ENCODE assay signal across 8 cellular contexts in genomic region chr6:26003102-26003694, GRCh38. TPM values are rescaled to one million over a fixed set of nuclear protein-coding genes. Genes with fewer than 3 reads are reported as not detected.
A peak's percentile ranks its signal among the peaks of the same experiment; 100 is the strongest.
DNase-seq lines count a peak whose midpoint lies in the region; ATAC-seq and TF ChIP-seq lines count a peak whose summit lies in the region.

No MANE protein-coding gene starts in this region.

- H3K23ac ChIP-seq in H9 (ENCODE audit: insufficient read length, low read depth, low read length) = no peak overlapping the region

- TF ChIP-seq CTCF in H9 (conservative IDR thresholded peaks at IDR 0.05) (peak; percentile 87), cardiac muscle cell (IDR thresholded peaks at IDR 0.05; ENCODE audit: low read depth, low read length) (peak; percentile 85)

- no peak for ATAC-seq in GM18519 (IDR thresholded peaks at IDR 0.05; ENCODE audit: low FRiP score, unreplicated experiment)
- no peak for ATAC-seq in HG03196 (IDR thresholded peaks at IDR 0.05; ENCODE audit: unreplicated experiment)

- peak; percentile 85 for DNase-seq in COLO829 (ENCODE audit: low spot score)
- DNase-seq in H9 = peak; percentile 64
- peak; percentile 76 for DNase-seq in OCI-M1 (lab: John Stamatoyannopoulos, UW)
- DNase-seq in activated naive CD4-positive, alpha-beta T cell treated with anti-CD3 and anti-CD28 coated beads for 36 hours = peak; percentile 63
- peak; percentile 70 to 71 for DNase-seq in cardiac muscle cell (ENCODE audit: low read depth in 1 of 2, low spot score in 1 of 2)
- DNase-seq in renal cortical epithelial cell (ENCODE audit: low read depth) = peak; percentile 49

- H3K36me3 Mint-ChIP-seq in H9 (ENCODE audit: insufficient read depth in 1 of 3, low read depth in 3 of 3) = peaks cover 0 to 3% (median 2%) of the 10 kb centered on the region in 3 experiments; a peak in 2 of 7 replicates
- peaks cover 5% of the 10 kb centered on the region for H3K36me3 Mint-ChIP-seq in activated naive CD4-positive, alpha-beta T cell treated with anti-CD3 and anti-CD28 coated beads for 36 hours (ENCODE audit: low read depth)

- no peak overlapping the region for H4K5ac ChIP-seq in H9 (ENCODE audit: insufficient read length, low read depth, low read length)

- peaks cover 8% of the 10 kb centered on the region; the same call in 1 of the 2 replicates for H3K4me1 ChIP-seq in H9 (ENCODE audit: insufficient read depth, low read length)
- peaks cover 5% of the 10 kb centered on the region for H3K4me1 ChIP-seq in cardiac muscle cell (ENCODE audit: low read depth)

- H3K4me3 Mint-ChIP-seq in H9 = no peak overlapping the region
- H3K4me3 Mint-ChIP-seq in activated naive CD4-positive, alpha-beta T cell treated with anti-CD3 and anti-CD28 coated beads for 36 hours = no peak overlapping the region

- H4K91ac ChIP-seq in H9 (ENCODE audit: insufficient read length, low read depth, low read length) = no peak overlapping the region

- no peak overlapping the region for H3K4ac ChIP-seq in H9 (ENCODE audit: low read depth, low read length)

- CTCF ChIA-PET in activated naive CD4-positive, alpha-beta T cell treated with anti-CD3 and anti-CD28 coated beads for 36 hours (lab: Charles Lee) = interaction anchor here (0.5 to 7.2 kb wide), 29 partner anchors 9 to 500 kb away, joined by 3 to 83 read pairs (median 4); a partner anchor contains a TSS

- H3K9ac ChIP-seq in H9 (ENCODE audit: extremely low read depth, insufficient read length, low read length) = no peak overlapping the region

- no peaks in the 10 kb centered on the region for H3K23me2 ChIP-seq in H9 (ENCODE audit: insufficient read length, low read depth, low read length, poor library complexity, severe bottlenecking)

- no CpG with 5 or more reads among the region's 3 CpGs for WGBS in H9 (ENCODE audit: extremely low coverage, insufficient read length, low lambda C conversion rate)

- H3K79me1 ChIP-seq in H9 (ENCODE audit: insufficient read depth, low read depth, low read length, poor library complexity, severe bottlenecking) = no peaks in the 10 kb centered on the region

- H2BK5ac ChIP-seq in H9 (ENCODE audit: insufficient read length, low read length) = no peak overlapping the region

- no peak overlapping the region for H3K27ac Mint-ChIP-seq in H9
- no peak overlapping the region for H3K27ac Mint-ChIP-seq in activated naive CD4-positive, alpha-beta T cell treated with anti-CD3 and anti-CD28 coated beads for 36 hours

- no peak overlapping the region for H3K14ac ChIP-seq in H9 (ENCODE audit: insufficient read depth, low read length)

- H3K4me1 Mint-ChIP-seq in H9 = peaks cover 55 to 57% of the 10 kb centered on the region in 2 experiments
- H3K4me1 Mint-ChIP-seq in activated naive CD4-positive, alpha-beta T cell treated with anti-CD3 and anti-CD28 coated beads for 36 hours (ENCODE audit: low read depth) = peaks cover 3% of the 10 kb centered on the region

- no peak overlapping the region for H3T11ph ChIP-seq in H9 (ENCODE audit: low read length)

- H3K27me3 ChIP-seq in H9 (ENCODE audit: insufficient read depth, low read length) = no peaks in the 10 kb centered on the region
- no peaks in the 10 kb centered on the region for H3K27me3 ChIP-seq in cardiac muscle cell

- no peaks in the 10 kb centered on the region for H3K79me2 ChIP-seq in H9 (ENCODE audit: insufficient read depth, low read length)

- peak overlapping the region; percentile 75 for H2BK20ac ChIP-seq in H9 (ENCODE audit: low read depth, low read length, poor library complexity, severe bottlenecking)

- H4K20me1 ChIP-seq in H9 (ENCODE audit: control insufficient read depth, insufficient read depth, insufficient read length) = no peaks in the 10 kb centered on the region

- no peak overlapping the region for H2AK5ac ChIP-seq in H9 (ENCODE audit: insufficient read length, low read length)

- H2BK120ac ChIP-seq in H9 (ENCODE audit: low read depth, low read length, poor library complexity, severe bottlenecking) = no peak overlapping the region

- no peak overlapping the region for H2BK12ac ChIP-seq in H9 (ENCODE audit: insufficient read length, low read depth, low read length)

- no peak overlapping the region for H2BK15ac ChIP-seq in H9 (ENCODE audit: low read depth, low read length)

- no peak overlapping the region for H3K4me3 ChIP-seq in cardiac muscle cell

- no peaks in the 10 kb centered on the region; a peak in 1 of 5 replicates for H3K9me3 Mint-ChIP-seq in H9
- H3K9me3 Mint-ChIP-seq in activated naive CD4-positive, alpha-beta T cell treated with anti-CD3 and anti-CD28 coated beads for 36 hours = no peaks in the 10 kb centered on the region

- H3K36me3 ChIP-seq in cardiac muscle cell = no peaks in the 10 kb centered on the region

- H2AFZ ChIP-seq in H9 (ENCODE audit: low read length) = no peak overlapping the region

- H3K27me3 Mint-ChIP-seq in H9 (ENCODE audit: low read depth) = no peaks in the 10 kb centered on the region
- H3K27me3 Mint-ChIP-seq in activated naive CD4-positive, alpha-beta T cell treated with anti-CD3 and anti-CD28 coated beads for 36 hours (ENCODE audit: low read depth) = no peaks in the 10 kb centered on the region

- intact Hi-C loops in activated naive CD4-positive, alpha-beta T cell treated with anti-CD3 and anti-CD28 coated beads for 36 hours (cut with micrococcal nuclease) = loop anchor here (1.0 kb wide), 1 partner anchor 283 kb away; no protein-coding TSS in a partner anchor

- H3K27ac ChIP-seq in H9 (ENCODE audit: insufficient read length, low read depth, low read length) (no peak overlapping the region), cardiac muscle cell (no peak overlapping the region)

- H3K18ac ChIP-seq in H9 (ENCODE audit: insufficient read length, low read depth, low read length) = no peak overlapping the region

- H3K4me2 ChIP-seq in H9 (ENCODE audit: insufficient read depth, insufficient read length, low read length) = no peak overlapping the region

- H3K56ac ChIP-seq in H9 (ENCODE audit: insufficient read length, low read depth, low read length) = no peak overlapping the region

- H3K9me3 ChIP-seq in H9 (ENCODE audit: control insufficient read depth, low read depth, low read length) = no peaks in the 10 kb centered on the region
- H3K9me3 ChIP-seq in cardiac muscle cell (ENCODE audit: low read depth) = no peaks in the 10 kb centered on the region

- no peak overlapping the region for H4K8ac ChIP-seq in H9 (replicated peaks; ENCODE audit: insufficient read length, low read depth, low read length)

RNA-seq across cellular contexts. Expression of gene TRIM38, which starts 40.6 kb away (rescaled TPM):
- total RNA-seq in H9 (2021) (0.55 and 0.61 TPM in 2 replicates), cardiac muscle cell (0.11 and 0.12 TPM in 2 replicates), renal cortical epithelial cell (10.4 and 28.5 TPM in 2 replicates)
- 10 to 100 TPM; 19.1 to 19.7 TPM for total RNA-seq in activated naive CD4-positive, alpha-beta T cell treated with anti-CD3 and anti-CD28 coated beads for 36 hours
- polyA plus RNA-seq in cardiac muscle cell = 0.05 and 0.20 TPM in 2 replicates
